Comparison of ENCODE assay signal across 8 cellular contexts in genomic region chr20:51800132-51800721, GRCh38. TPM values are rescaled to one million over a fixed set of nuclear protein-coding genes. Genes with fewer than 3 reads are reported as not detected.
DNase-seq lines count a peak whose midpoint lies in the region; ATAC-seq and TF ChIP-seq lines count a peak whose summit lies in the region.

No MANE protein-coding gene starts in this region.

- no peaks in the 10 kb centered on the region for H3K9me3 Mint-ChIP-seq in CD8-positive, alpha-beta T cell
- no peaks in the 10 kb centered on the region for H3K9me3 Mint-ChIP-seq in activated naive CD4-positive, alpha-beta T cell treated with anti-CD3 and anti-CD28 coated beads, Interleukin-2, amount 50 U/mL, for 72 hours

- H3K4me1 Mint-ChIP-seq in CD8-positive, alpha-beta T cell (ENCODE audit: low read depth): peaks cover 10% of the 10 kb centered on the region

- intact Hi-C loops in CD8-positive, alpha-beta T cell (cut with DNase I, micrococcal nuclease): loop anchor here in 1 of 2 experiments (2.0 kb wide), 1 partner anchor 283 kb away; no protein-coding TSS in a partner anchor
- intact Hi-C loops in left ventricle myocardium superior (cut with micrococcal nuclease): no loop called here
- intact Hi-C loops in sciatic nerve (cut with DNase I): no loop called here

- DNase-seq in CD8-positive, alpha-beta T cell: peak; percentile 11 to 68 (median 46)
- DNase-seq in SJSA1 (ENCODE audit: low read depth in 1 of 2, low spot score in 2 of 2) (peak; percentile 35 to 56), left ventricle myocardium superior (peak; percentile 71), sciatic nerve (ENCODE audit: low spot score) (peak; percentile 78), HCEC 1CT (no peak)
- DNase-seq in activated naive CD4-positive, alpha-beta T cell treated with anti-CD3 and anti-CD28 coated beads, Interleukin-2, amount 50 U/mL, for 72 hours (ENCODE audit: low spot score in 2 of 2): peak in 1 of 2 donors; percentile 90

- CTCF ChIA-PET in CD8-positive, alpha-beta T cell (lab: Charles Lee): interaction anchor here (1.0 to 1.9 kb wide), 4 partner anchors 19 to 283 kb away, joined by 3 to 6 read pairs (median 4); no protein-coding TSS in a partner anchor

- peak; percentile 46 for ATAC-seq in CD8-positive, alpha-beta T cell
- ATAC-seq in activated naive CD4-positive, alpha-beta T cell treated with anti-CD3 and anti-CD28 coated beads, Interleukin-2, amount 50 U/mL, for 72 hours: peak; percentile 65 to 90
- peak; percentile 74 for ATAC-seq in left ventricle myocardium superior
- ATAC-seq in sciatic nerve: peak; percentile 82
- no peak for ATAC-seq in HG03378 (IDR thresholded peaks at IDR 0.05; ENCODE audit: unreplicated experiment)

- H3K36me3 Mint-ChIP-seq in CD8-positive, alpha-beta T cell: no peaks in the 10 kb centered on the region
- H3K36me3 Mint-ChIP-seq in activated naive CD4-positive, alpha-beta T cell treated with anti-CD3 and anti-CD28 coated beads, Interleukin-2, amount 50 U/mL, for 72 hours: no peaks in the 10 kb centered on the region

- H3K27me3 Mint-ChIP-seq in CD8-positive, alpha-beta T cell (ENCODE audit: low read depth): peaks cover 54% of the 10 kb centered on the region

- no peaks in the 10 kb centered on the region for H3K36me3 ChIP-seq in CD8-positive, alpha-beta T cell (ENCODE audit: insufficient read depth, low read length)
- H3K36me3 ChIP-seq in HUES48 (ENCODE audit: control insufficient read depth, insufficient read depth, low read length) (peaks cover 20% of the 10 kb centered on the region), SJSA1 (no peaks in the 10 kb centered on the region)

- H3K4me3 ChIP-seq in CD8-positive, alpha-beta T cell (ENCODE audit: low read depth, low read length): no peak overlapping the region
- peak overlapping the region; percentile 74 for H3K4me3 ChIP-seq in HUES48 (ENCODE audit: low read depth, low read length)
- peak overlapping the region; percentile 39 for H3K4me3 ChIP-seq in SJSA1

- peak overlapping the region; percentile 98 for H3K9ac ChIP-seq in HUES48 (ENCODE audit: low read depth, low read length)

- peak; percentile 39 for TF ChIP-seq CTCF in CD8-positive, alpha-beta T cell (IDR thresholded peaks at IDR 0.05)

- no peak overlapping the region for H3K27ac ChIP-seq in CD8-positive, alpha-beta T cell (ENCODE audit: low read depth, low read length)
- H3K27ac ChIP-seq in HUES48 (ENCODE audit: low read depth, low read length): peak overlapping the region; percentile 99
- H3K27ac ChIP-seq in SJSA1: no peak overlapping the region

- H3K27ac Mint-ChIP-seq in CD8-positive, alpha-beta T cell: no peak overlapping the region
- H3K27ac Mint-ChIP-seq in activated naive CD4-positive, alpha-beta T cell treated with anti-CD3 and anti-CD28 coated beads, Interleukin-2, amount 50 U/mL, for 72 hours: no peak overlapping the region

- H3K4me1 ChIP-seq in CD8-positive, alpha-beta T cell (ENCODE audit: insufficient read depth, low read length): peaks cover 10% of the 10 kb centered on the region
- H3K4me1 ChIP-seq in HUES48 (ENCODE audit: control insufficient read depth, insufficient read depth, low read length) (peaks cover 42% of the 10 kb centered on the region), SJSA1 (replicated peaks) (peaks cover 11% of the 10 kb centered on the region)

- peaks cover 3% of the 10 kb centered on the region for H3K27me3 ChIP-seq in CD8-positive, alpha-beta T cell (ENCODE audit: insufficient read depth, low read length)
- H3K27me3 ChIP-seq in HUES48 (ENCODE audit: control insufficient read depth, insufficient read depth, low read length) (no peaks in the 10 kb centered on the region), SJSA1 (replicated peaks) (no peaks in the 10 kb centered on the region)

- no peaks in the 10 kb centered on the region for H3K9me3 ChIP-seq in CD8-positive, alpha-beta T cell (ENCODE audit: low read length)
- H3K9me3 ChIP-seq in HUES48 (ENCODE audit: control insufficient read depth, insufficient read depth, low read length) (no peaks in the 10 kb centered on the region), SJSA1 (replicated peaks) (no peaks in the 10 kb centered on the region)

- H3K4me3 Mint-ChIP-seq in CD8-positive, alpha-beta T cell: peak overlapping the region; percentile 50

- POLR2A ChIA-PET in CD8-positive, alpha-beta T cell (lab: Charles Lee): no interaction called here

RNA-seq across cellular contexts. Expression of gene SALL4, which starts 2.1 kb away (rescaled TPM):
- under 1 TPM; 0.08 to 0.41 TPM for total RNA-seq in CD8-positive, alpha-beta T cell
- total RNA-seq in SJSA1 (2014; rRNA removed; shearing (Covaris generic)): 0.79 and 2.3 TPM in 2 replicates
- under 1 TPM; 0.12 to 0.36 TPM for total RNA-seq in activated naive CD4-positive, alpha-beta T cell treated with anti-CD3 and anti-CD28 coated beads, Interleukin-2, amount 50 U/mL, for 72 hours
- total RNA-seq in left ventricle myocardium superior (not detected), sciatic nerve (2.6 TPM)

RNA-seq across cellular contexts. Expression of gene ATP9A, which starts 32.0 kb away (rescaled TPM):
- total RNA-seq in CD8-positive, alpha-beta T cell: 1 to 10 TPM in 1 of 2 experiments, under 1 TPM in 1; 0.92 to 1.4 TPM
- total RNA-seq in SJSA1 (2014; rRNA removed; shearing (Covaris generic)): 3.2 and 5.9 TPM in 2 replicates
- 1 to 10 TPM in 1 of 2 donors, under 1 TPM in 1; 0.07 to 4.1 TPM for total RNA-seq in activated naive CD4-positive, alpha-beta T cell treated with anti-CD3 and anti-CD28 coated beads, Interleukin-2, amount 50 U/mL, for 72 hours
- total RNA-seq in left ventricle myocardium superior (21.2 TPM), sciatic nerve (42.8 TPM)
